In the genomic region with DNA sequence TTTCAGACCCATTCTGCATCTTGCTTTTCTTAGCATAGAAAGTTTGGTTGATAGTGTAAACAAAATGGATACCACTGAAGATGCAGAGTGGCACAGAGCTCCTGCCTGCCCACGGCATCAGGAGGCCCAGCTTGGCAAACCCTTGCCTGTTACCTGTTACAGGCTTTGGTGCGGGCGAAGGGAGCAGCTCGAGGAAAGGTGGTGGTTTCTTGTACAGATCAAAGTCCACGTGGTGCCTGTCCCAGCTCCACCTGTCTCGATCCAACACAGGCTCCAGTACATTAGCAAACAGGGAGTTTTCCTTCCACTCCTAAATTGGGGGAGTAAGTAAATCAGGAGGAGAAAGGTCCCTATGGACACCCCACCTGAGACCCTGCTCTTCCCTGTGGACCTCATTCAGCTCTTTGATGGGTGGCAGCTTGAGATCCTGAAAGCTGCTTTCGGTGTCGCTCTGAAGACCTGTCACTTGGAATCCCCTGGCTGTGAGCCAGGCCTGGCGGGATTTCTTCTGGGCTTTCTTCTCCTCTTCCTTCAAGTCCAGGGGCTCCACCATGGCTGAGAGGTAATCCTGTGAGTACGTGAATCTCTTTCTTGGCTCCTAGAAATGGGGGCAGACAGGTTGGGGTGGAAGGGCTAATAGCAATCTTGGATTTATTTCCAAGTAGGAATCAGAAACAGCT, we compare ENCODE assay signal across 22 cellular contexts.
"Had no signal": no experiment of that assay in that cellular context is flagged by ENCODE, and none has a peak within 500 bp of the region (broad histone marks: within the 10 kb centered on the region; RNA-seq: fewer than 3 reads in every experiment).

No MANE protein-coding gene starts in this region.

- H3K9me3 ChIP-seq: left lung, neutrophil, prostate gland had no signal

- H3K27ac ChIP-seq: epithelial cell of prostate, esophagus squamous epithelium, heart right ventricle, left lung, neutrophil, prostate gland had no signal

- H3K4me1 ChIP-seq: esophagus squamous epithelium, left lung, prostate gland had no signal

- H3K27me3 Mint-ChIP-seq: activated CD4-positive, alpha-beta T cell treated with anti-CD3 and anti-CD28 coated beads for 36 hours; activated CD8-positive, alpha-beta memory T cell treated with anti-CD3 and anti-CD28 coated beads, Interleukin-2, amount 10 ng/mL, durations not matched to agents 7 days and 5 days had no signal

- H3K4me1 Mint-ChIP-seq: activated CD4-positive, alpha-beta T cell treated with anti-CD3 and anti-CD28 coated beads for 36 hours; activated CD8-positive, alpha-beta memory T cell treated with anti-CD3 and anti-CD28 coated beads, Interleukin-2, amount 10 ng/mL, durations not matched to agents 7 days and 5 days; nephron progenitor cell had no signal

- H3K4me3 ChIP-seq: esophagus squamous epithelium, heart right ventricle, left lung, lung, prostate gland had no signal

- ATAC-seq: activated CD4-positive, alpha-beta T cell treated with anti-CD3 and anti-CD28 coated beads for 36 hours; activated CD8-positive, alpha-beta memory T cell treated with anti-CD3 and anti-CD28 coated beads, Interleukin-2, amount 10 ng/mL, durations not matched to agents 7 days and 5 days; activated CD8-positive, alpha-beta T cell treated with anti-CD3 and anti-CD28 coated beads, Interleukin-2, amount 10 ng/mL, durations not matched to agents 7 days and 5 days; heart right ventricle; left lung had no signal

- H3K4me3 Mint-ChIP-seq: activated CD4-positive, alpha-beta T cell treated with anti-CD3 and anti-CD28 coated beads for 36 hours; activated CD8-positive, alpha-beta memory T cell treated with anti-CD3 and anti-CD28 coated beads, Interleukin-2, amount 10 ng/mL, durations not matched to agents 7 days and 5 days; activated CD8-positive, alpha-beta T cell treated with anti-CD3 and anti-CD28 coated beads, Interleukin-2, amount 10 ng/mL, durations not matched to agents 7 days and 5 days; nephron progenitor cell had no signal

- H3K27ac Mint-ChIP-seq: activated CD4-positive, alpha-beta T cell treated with anti-CD3 and anti-CD28 coated beads for 36 hours; activated CD8-positive, alpha-beta memory T cell treated with anti-CD3 and anti-CD28 coated beads, Interleukin-2, amount 10 ng/mL, durations not matched to agents 7 days and 5 days; activated CD8-positive, alpha-beta T cell treated with anti-CD3 and anti-CD28 coated beads, Interleukin-2, amount 10 ng/mL, durations not matched to agents 7 days and 5 days had no signal

- H3K27me3 ChIP-seq: esophagus squamous epithelium, heart right ventricle, left lung, neutrophil had no signal

- DNase-seq: activated CD4-positive, alpha-beta T cell treated with anti-CD3 and anti-CD28 coated beads for 36 hours; activated CD4-positive, CD25-positive, alpha-beta regulatory T cell; activated CD8-positive, alpha-beta memory T cell treated with anti-CD3 and anti-CD28 coated beads, Interleukin-2, amount 10 ng/mL, durations not matched to agents 7 days and 5 days; activated CD8-positive, alpha-beta T cell treated with anti-CD3 and anti-CD28 coated beads, Interleukin-2, amount 10 ng/mL, durations not matched to agents 7 days and 5 days; activated gamma-delta T cell; activated naive CD4-positive, alpha-beta T cell treated with anti-CD3 and anti-CD28 coated beads, Interleukin-2, amount 50 U/mL, for 16 hours; anterior cingulate cortex; effector CD4-positive, alpha-beta T cell; esophagus squamous epithelium; foreskin melanocyte; heart right ventricle; kidney glomerular epithelial cell; left lung; nephron progenitor cell; retina; stimulated activated CD4-positive, alpha-beta T cell treated with anti-CD3 and anti-CD28 coated beads, Interleukin-15, amount 100 ng/mL, for 24 hours; stimulated activated CD4-positive, alpha-beta T cell treated with anti-CD3 and anti-CD28 coated beads, Interleukin-2, amount 100 ng/mL, for 24 hours; stimulated activated naive CD4-positive, alpha-beta T cell had no signal
